ENCODE assay signal across 34 cellular contexts in genomic region chr1:190619724-190620123, GRCh38.
"Had no signal": no experiment of that assay in that cellular context is flagged by ENCODE, and none has a peak within 500 bp of the region (broad histone marks: within the 10 kb centered on the region; RNA-seq: fewer than 3 reads in every experiment).

No MANE protein-coding gene starts in this region.

- H3K9me3 ChIP-seq: adrenal gland, SJCRH30 had no signal

- H2AFZ ChIP-seq: PC-9 had no signal

- DNase-seq: activated B cell treated with CpG ODN at 0.5 μM for 24 hours; activated CD4-positive, alpha-beta memory T cell treated with anti-CD3 and anti-CD28 coated beads for 36 hours; activated CD4-positive, alpha-beta T cell treated with anti-CD3 and anti-CD28 coated beads for 4 hours; activated CD4-positive, alpha-beta T cell treated with anti-CD3 and anti-CD28 coated beads, Interleukin-2, amount 50 U/mL, for 1 hour; activated CD4-positive, CD25-positive, alpha-beta regulatory T cell treated with anti-CD3 and anti-CD28 coated beads, Interleukin-2, amount 50 U/mL, for 72 hours; activated CD8-positive, alpha-beta memory T cell treated with anti-CD3 and anti-CD28 coated beads, Interleukin-2, amount 50 U/mL, for 4 hours; activated naive CD4-positive, alpha-beta T cell; activated naive CD4-positive, alpha-beta T cell treated with anti-CD3 and anti-CD28 coated beads, Interleukin-2, amount 50 U/mL, for 16 hours; activated naive CD8-positive, alpha-beta T cell treated with anti-CD3 and anti-CD28 coated beads, Interleukin-2, amount 10 ng/mL, durations not matched to agents 7 days and 5 days; activated T-cell treated with anti-CD3 and anti-CD28 coated beads for 4 hours; activated T-cell treated with anti-CD3 and anti-CD28 coated beads, Interleukin-2, amount 50 U/mL, for 4 hours; adrenal gland; brain microvascular endothelial cell; central memory CD4-positive, alpha-beta T cell; MM.1S; MV-4-11; NCI-H1092; NCI-H1436 treated with DMSO at 0.1 percent for 48 hours; NCI-H1694 treated with DMSO at 0.1 percent for 48 hours; NCI-H2029; NCI-H345; NCI-H524 treated with DMSO at 0.1 percent for 48 hours; NCI-H748 treated with DMSO at 0.1 percent for 48 hours; NK-92 treated with Interleukin-12 subunit alpha and Interleukin-12 subunit beta, amount 100 ng/mL, for 24 hours; PC-9; SHP77; SJCRH30; SW 1271; T-helper 1 cell; T-helper 2 cell; T-helper 9 cell had no signal

- H3K4me3 ChIP-seq: adrenal gland, PC-9, SJCRH30, SK-N-MC had no signal

- H3K27me3 ChIP-seq: adrenal gland, brain microvascular endothelial cell, SJCRH30 had no signal

- ATAC-seq: activated T-cell treated with anti-CD3 and anti-CD28 coated beads, Interleukin-2, amount 50 U/mL, for 4 hours had no signal

- H3K9ac ChIP-seq: KMS-11 had no signal

- H3K36me3 ChIP-seq: adrenal gland, brain microvascular endothelial cell, SJCRH30 had no signal

- H3K4me2 ChIP-seq: KMS-11, PC-9 had no signal

- H3K4me1 ChIP-seq: adrenal gland, SJCRH30 had no signal

- H3K27ac ChIP-seq: adrenal gland, brain microvascular endothelial cell, KMS-11, PC-9, SJCRH30, SK-N-MC, VCaP had no signal
